28 cellular contexts compared by ENCODE assay signal in genomic region chr11:106690923-106691322, GRCh38.
"Had no signal": no experiment of that assay in that cellular context is flagged by ENCODE, and none has a peak within 500 bp of the region (broad histone marks: within the 10 kb centered on the region; RNA-seq: fewer than 3 reads in every experiment).

No MANE protein-coding gene starts in this region.

- H3K4me3 ChIP-seq: ovary, psoas muscle, right lobe of liver, sigmoid colon, suprapubic skin, testis, tibial artery, transverse colon, upper lobe of right lung, uterus had no signal

- DNase-seq: naive thymus-derived CD4-positive, alpha-beta T cell; natural killer cell; nucleus accumbens; ovary; posterior cingulate gyrus; psoas muscle; right cardiac atrium; right lobe of liver; sigmoid colon; small intestine; stimulated activated CD4-positive, alpha-beta T cell treated with anti-CD3 and anti-CD28 coated beads, Interleukin-15, amount 100 ng/mL, for 24 hours; stimulated activated CD4-positive, alpha-beta T cell treated with anti-CD3 and anti-CD28 coated beads, Interleukin-2, amount 100 ng/mL, for 24 hours; stimulated activated CD4-positive, alpha-beta T cell treated with anti-CD3 and anti-CD28 coated beads, Interleukin-2, amount 100 ng/mL, for 48 hours; stimulated activated CD4-positive, alpha-beta T cell treated with anti-CD3 and anti-CD28 coated beads, Interleukin-4, amount 100 ng/mL, for 4 hours; stimulated activated CD8-positive, alpha-beta memory T cell treated with anti-CD3 and anti-CD28 coated beads, Interleukin-4, amount 100 ng/mL, for 48 hours; stimulated activated naive CD4-positive, alpha-beta T cell; stimulated activated naive CD8-positive, alpha-beta T cell treated with anti-CD3 and anti-CD28 coated beads, Interleukin-15, amount 100 ng/mL, for 72 hours; stimulated activated naive CD8-positive, alpha-beta T cell treated with anti-CD3 and anti-CD28 coated beads, Interleukin-15, Interleukin-2, amounts not matched to agents 100 U/mL and 50 U/mL, for 24 hours; substantia nigra; testis; tibial artery; transverse colon; upper lobe of right lung; uterus had no signal

- H3K36me3 ChIP-seq: neutrophil, ovary, right lobe of liver, sigmoid colon, suprapubic skin, tibial artery, transverse colon, upper lobe of right lung, uterus had no signal

- H3K9me3 ChIP-seq: neutrophil, ovary, psoas muscle, right lobe of liver, sigmoid colon, suprapubic skin, testis, tibial artery, transverse colon, upper lobe of right lung, uterus had no signal

- H3K27me3 ChIP-seq: neutrophil, ovary, right lobe of liver, sigmoid colon, suprapubic skin, testis, tibial artery, transverse colon, upper lobe of right lung, uterus had no signal

- ATAC-seq: naive thymus-derived CD4-positive, alpha-beta T cell; natural killer cell; psoas muscle; right cardiac atrium; right lobe of liver; stimulated activated memory B cell treated with anti-CD40 and anti-IgM and Interleukin-4, amounts not matched to agents 10 μg/mL and 1 μg/mL and 100 μg/mL, for 72 hours; stimulated activated naive CD8-positive, alpha-beta T cell treated with anti-CD3 and anti-CD28 coated beads, Interleukin-15, amount 100 ng/mL, for 72 hours; stimulated activated naive CD8-positive, alpha-beta T cell treated with anti-CD3 and anti-CD28 coated beads, Interleukin-15, Interleukin-2, amounts not matched to agents 100 U/mL and 50 U/mL, for 24 hours; upper lobe of right lung had no signal

- H3K4me1 ChIP-seq: parathyroid adenoma, psoas muscle, right lobe of liver, sigmoid colon, suprapubic skin, testis, transverse colon, upper lobe of right lung had no signal

- H2AFZ ChIP-seq: parathyroid adenoma had no signal

- H3K79me2 ChIP-seq: parathyroid adenoma had no signal

- H3K27ac ChIP-seq: neutrophil, ovary, parathyroid adenoma, psoas muscle, right lobe of liver, sigmoid colon, suprapubic skin, testis, tibial artery, transverse colon, upper lobe of right lung, uterus had no signal

- H3K9ac ChIP-seq: parathyroid adenoma had no signal
